In genomic region chr4:40301592-40301991, GRCh38 we compare ENCODE assay signal across 9 cellular contexts. TPM values are rescaled to one million over a fixed set of nuclear protein-coding genes. Genes with fewer than 3 reads are reported as not detected.
DNase-seq lines count a peak whose midpoint lies in the region; ATAC-seq and TF ChIP-seq lines count a peak whose summit lies in the region.
"Had no signal": no experiment of that assay in that cellular context is flagged by ENCODE, and none has a peak within 500 bp of the region (broad histone marks: within the 10 kb centered on the region; RNA-seq: fewer than 3 reads in every experiment).

No MANE protein-coding gene starts in this region.

- H3K27me3 Mint-ChIP-seq in CD8-positive, alpha-beta T cell (ENCODE audit: low read depth): no peaks in the 10 kb centered on the region

- peak overlapping the region; percentile 46 for H3K27ac ChIP-seq in CD8-positive, alpha-beta T cell (ENCODE audit: low read depth, low read length)

- no peak for TF ChIP-seq CTCF in CD8-positive, alpha-beta T cell (IDR thresholded peaks at IDR 0.05)

- POLR2A ChIA-PET in CD8-positive, alpha-beta T cell (lab: Charles Lee): interaction anchor here (0.6 to 2.6 kb wide), 24 partner anchors 11 to 123 kb away, joined by 3 to 14 read pairs (median 4); no protein-coding TSS in a partner anchor

- peak overlapping the region; percentile 65 for H3K4me3 Mint-ChIP-seq in CD8-positive, alpha-beta T cell
- H3K4me3 Mint-ChIP-seq: neural crest cell had no signal

- CTCF ChIA-PET in CD8-positive, alpha-beta T cell (lab: Charles Lee): interaction anchor here (0.7 to 1.6 kb wide), 11 partner anchors 11 to 151 kb away, joined by 3 to 7 read pairs (median 4); no protein-coding TSS in a partner anchor

- peaks cover 91% of the 10 kb centered on the region for H3K4me1 ChIP-seq in CD8-positive, alpha-beta T cell (ENCODE audit: insufficient read depth, low read length)

- H3K4me3 ChIP-seq in CD8-positive, alpha-beta T cell (ENCODE audit: low read depth, low read length): peak overlapping the region; percentile 0

- H3K27ac Mint-ChIP-seq in CD8-positive, alpha-beta T cell: peak overlapping the region; percentile 98

- peak; percentile 53 to 89 (median 73) for DNase-seq in CD8-positive, alpha-beta T cell
- DNase-seq in activated naive CD4-positive, alpha-beta T cell treated with anti-CD3 and anti-CD28 coated beads, Interleukin-2, amount 50 U/mL, for 16 hours: peak; percentile 38
- DNase-seq in NCI-H345 treated with DMSO at 0.1 percent for 48 hours (lab: John Stamatoyannopoulos, UW; ENCODE audit: unreplicated experiment): no peak
- no peak for DNase-seq in hepatic stellate cell (ENCODE audit: low spot score)
- DNase-seq in putamen (ENCODE audit: low spot score): no peak
- no peak for DNase-seq in HUDEP-2 (lab: John Stamatoyannopoulos, UW; ENCODE audit: unreplicated experiment in 76 of 76)

- no peaks in the 10 kb centered on the region for H3K36me3 Mint-ChIP-seq in CD8-positive, alpha-beta T cell

- no peaks in the 10 kb centered on the region for H3K9me3 ChIP-seq in CD8-positive, alpha-beta T cell (ENCODE audit: low read length)

- peak; percentile 81 for ATAC-seq in CD8-positive, alpha-beta T cell
- ATAC-seq in GM21381 (IDR thresholded peaks at IDR 0.05; ENCODE audit: unreplicated experiment): peak; percentile 57
- peak; percentile 40 for ATAC-seq in HG03575 (IDR thresholded peaks at IDR 0.05; ENCODE audit: extremely low read depth, insufficient number of reproducible peaks, low FRiP score, unreplicated experiment)

- H3K9me3 Mint-ChIP-seq in CD8-positive, alpha-beta T cell: peaks cover 4% of the 10 kb centered on the region

- intact Hi-C loops in CD8-positive, alpha-beta T cell (cut with DNase I, micrococcal nuclease): loop anchor here (1.0 to 2.0 kb wide), 3 partner anchors 8 to 17 kb away; no protein-coding TSS in a partner anchor

- no peaks in the 10 kb centered on the region for H3K27me3 ChIP-seq in CD8-positive, alpha-beta T cell (ENCODE audit: insufficient read depth, low read length)

- no peaks in the 10 kb centered on the region for H3K36me3 ChIP-seq in CD8-positive, alpha-beta T cell (ENCODE audit: insufficient read depth, low read length)

- peaks cover 85% of the 10 kb centered on the region for H3K4me1 Mint-ChIP-seq in CD8-positive, alpha-beta T cell (ENCODE audit: low read depth)

RNA-seq across cellular contexts. Expression of gene CHRNA9, which starts 33.5 kb away (rescaled TPM):
- total RNA-seq in CD8-positive, alpha-beta T cell: under 1 TPM; 0.14 to 0.58 TPM
- total RNA-seq: neural crest cell had no signal

Comparison
In these comparisons a context has a peak if more than half of its experiments do, and no peak if none do; other contexts are left out.
1. DNase-seq: peak in CD8-positive, alpha-beta T cell (7 of 7) and activated naive CD4-positive, alpha-beta T cell treated with anti-CD3 and anti-CD28 coated beads, Interleukin-2, amount 50 U/mL, for 16 hours (single experiment); none in NCI-H345 treated with DMSO at 0.1 percent for 48 hours (single experiment), hepatic stellate cell (single experiment), putamen (single experiment) and HUDEP-2 (0 of 76).
2. Peak in every context shown above with its lines, with median percentiles within 50 percentile points of each other: ATAC-seq.